ENCODE assay signal across 1 cellular context in genomic region chr2:15421761-15422160, GRCh38.
A peak's percentile ranks its signal among the peaks of the same experiment; 100 is the strongest.
TF ChIP-seq lines count a peak whose summit lies in the region.

No MANE protein-coding gene starts in this region.

TF ChIP-seq in K562, 482 proteins besides CTCF, POLR2A, EP300 and RAD21 (continued from another document):
- TF ChIP-seq, protein P1, sequence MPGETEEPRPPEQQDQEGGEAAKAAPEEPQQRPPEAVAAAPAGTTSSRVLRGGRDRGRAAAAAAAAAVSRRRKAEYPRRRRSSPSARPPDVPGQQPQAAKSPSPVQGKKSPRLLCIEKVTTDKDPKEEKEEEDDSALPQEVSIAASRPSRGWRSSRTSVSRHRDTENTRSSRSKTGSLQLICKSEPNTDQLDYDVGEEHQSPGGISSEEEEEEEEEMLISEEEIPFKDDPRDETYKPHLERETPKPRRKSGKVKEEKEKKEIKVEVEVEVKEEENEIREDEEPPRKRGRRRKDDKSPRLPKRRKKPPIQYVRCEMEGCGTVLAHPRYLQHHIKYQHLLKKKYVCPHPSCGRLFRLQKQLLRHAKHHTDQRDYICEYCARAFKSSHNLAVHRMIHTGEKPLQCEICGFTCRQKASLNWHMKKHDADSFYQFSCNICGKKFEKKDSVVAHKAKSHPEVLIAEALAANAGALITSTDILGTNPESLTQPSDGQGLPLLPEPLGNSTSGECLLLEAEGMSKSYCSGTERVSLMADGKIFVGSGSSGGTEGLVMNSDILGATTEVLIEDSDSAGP (CRISPR knock-in tag; IDR thresholded peaks at IDR 0.05): no peak
- TF ChIP-seq RBFOX2 (IDR thresholded peaks at IDR 0.05; ENCODE audit: low read depth, low read length) (no peak), PHB2 (IDR thresholded peaks at IDR 0.05; ENCODE audit: low read depth) (no peak), CREM (IDR thresholded peaks at IDR 0.05; ENCODE audit: low read depth) (0 out of 2 replicates have a peak, but pooled peaks have one; percentile 8), CBFA2T3 (IDR thresholded peaks at IDR 0.05) (peak; percentile 61), BHLHE40 (IDR thresholded peaks at IDR 0.05; ENCODE audit: low read length) (peak; percentile 56; the same call in 1 of the 2 replicates), EGR1 (conservative IDR thresholded peaks at IDR 0.05) (no peak), GABPB2 (CRISPR knock-in tag; conservative IDR thresholded peaks at IDR 0.05) (no peak), TRIM28 (IDR thresholded peaks at IDR 0.05) (no peak), HDAC8 (tag; IDR thresholded peaks at IDR 0.05) (no peak), CXXC5 (CRISPR knock-in tag; IDR thresholded peaks at IDR 0.05) (no peak), SRSF7 (optimal IDR thresholded peaks at IDR 0.05; ENCODE audit: low read depth, low read length) (no peak), RBM34 (IDR thresholded peaks at IDR 0.05; ENCODE audit: borderline replicate concordance, insufficient read depth, low read length) (no peak), ZFP30 (CRISPR knock-in tag; IDR thresholded peaks at IDR 0.05; ENCODE audit: borderline replicate concordance) (no peak), KHSRP (IDR thresholded peaks at IDR 0.05) (no peak), NR0B1 (IDR thresholded peaks at IDR 0.05; ENCODE audit: partially characterized antibody) (no peak), HDGF (IDR thresholded peaks at IDR 0.05) (no peak), STAT5B (CRISPR knock-in tag; IDR thresholded peaks at IDR 0.05) (no peak), HDAC6 (IDR thresholded peaks at IDR 0.05; ENCODE audit: low read depth, low read length) (no peak), POU5F1 (IDR thresholded peaks at IDR 0.05; ENCODE audit: borderline replicate concordance, low read depth, low read length, partially characterized antibody) (no peak), POLR2AphosphoS5 (IDR thresholded peaks at IDR 0.05; ENCODE audit: control insufficient read depth, insufficient read depth, low read depth, low read length) (peak; percentile 41; the same call in 1 of the 2 replicates), CBX5 (IDR thresholded peaks at IDR 0.05; ENCODE audit: borderline replicate concordance, low read depth) (no peak), JUND (IDR thresholded peaks at IDR 0.05; ENCODE audit: borderline replicate concordance, low read depth, low read length) (no peak), JUND (tag; IDR thresholded peaks at IDR 0.05; ENCODE audit: borderline replicate concordance, low read depth, low read length) (no peak), ZNF174 (CRISPR knock-in tag; IDR thresholded peaks at IDR 0.05) (no peak), ZBTB5 (IDR thresholded peaks at IDR 0.05) (no peak), TAF15 (IDR thresholded peaks at IDR 0.05; ENCODE audit: low read depth, low read length) (no peak), ZBTB17 (CRISPR knock-in tag; IDR thresholded peaks at IDR 0.05) (no peak), NFRKB (IDR thresholded peaks at IDR 0.05; ENCODE audit: low read depth) (no peak), CHD7 (IDR thresholded peaks at IDR 0.05; ENCODE audit: low read depth, low read length) (no peak), CREB1 (IDR thresholded peaks at IDR 0.05) (peak; percentile 22; the same call in 1 of the 2 replicates), CREB1 (CRISPR knock-in tag; IDR thresholded peaks at IDR 0.05) (no peak), ASH1L (IDR thresholded peaks at IDR 0.05; ENCODE audit: borderline replicate concordance, low read depth, partially characterized antibody) (no peak), ZNF764 (CRISPR knock-in tag; IDR thresholded peaks at IDR 0.05; ENCODE audit: low read depth) (no peak), USF2 (CRISPR knock-in tag; IDR thresholded peaks at IDR 0.05) (no peak), MLX (CRISPR knock-in tag; conservative IDR thresholded peaks at IDR 0.05) (no peak), ZNF584 (CRISPR knock-in tag; IDR thresholded peaks at IDR 0.05; ENCODE audit: low read depth) (no peak), DIDO1 (tag; IDR thresholded peaks at IDR 0.05; ENCODE audit: low read depth) (no peak), TAL1 (IDR thresholded peaks at IDR 0.05) (peak; percentile 14; the same call in 1 of the 2 replicates), TEAD4 (IDR thresholded peaks at IDR 0.05; ENCODE audit: low read length) (0 out of 2 replicates have a peak, but pooled peaks have one; percentile 28), TEAD4 (CRISPR knock-in tag; IDR thresholded peaks at IDR 0.05; ENCODE audit: borderline replicate concordance) (no peak), ARID1B (IDR thresholded peaks at IDR 0.05) (peak; percentile 47; the same call in 1 of the 2 replicates), SRSF3 (IDR thresholded peaks at IDR 0.05; ENCODE audit: insufficient read depth, low read length) (no peak), ZNF644 (tag; IDR thresholded peaks at IDR 0.05; ENCODE audit: low read depth) (no peak), ERF (CRISPR knock-in tag; IDR thresholded peaks at IDR 0.05) (no peak), ESRRB (CRISPR knock-in tag; IDR thresholded peaks at IDR 0.05; ENCODE audit: borderline replicate concordance) (no peak)
- TF ChIP-seq, protein P2, sequence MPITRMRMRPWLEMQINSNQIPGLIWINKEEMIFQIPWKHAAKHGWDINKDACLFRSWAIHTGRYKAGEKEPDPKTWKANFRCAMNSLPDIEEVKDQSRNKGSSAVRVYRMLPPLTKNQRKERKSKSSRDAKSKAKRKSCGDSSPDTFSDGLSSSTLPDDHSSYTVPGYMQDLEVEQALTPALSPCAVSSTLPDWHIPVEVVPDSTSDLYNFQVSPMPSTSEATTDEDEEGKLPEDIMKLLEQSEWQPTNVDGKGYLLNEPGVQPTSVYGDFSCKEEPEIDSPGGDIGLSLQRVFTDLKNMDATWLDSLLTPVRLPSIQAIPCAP (CRISPR knock-in tag; IDR thresholded peaks at IDR 0.05; ENCODE audit: borderline replicate concordance): no peak
- TF ChIP-seq, protein P3, sequence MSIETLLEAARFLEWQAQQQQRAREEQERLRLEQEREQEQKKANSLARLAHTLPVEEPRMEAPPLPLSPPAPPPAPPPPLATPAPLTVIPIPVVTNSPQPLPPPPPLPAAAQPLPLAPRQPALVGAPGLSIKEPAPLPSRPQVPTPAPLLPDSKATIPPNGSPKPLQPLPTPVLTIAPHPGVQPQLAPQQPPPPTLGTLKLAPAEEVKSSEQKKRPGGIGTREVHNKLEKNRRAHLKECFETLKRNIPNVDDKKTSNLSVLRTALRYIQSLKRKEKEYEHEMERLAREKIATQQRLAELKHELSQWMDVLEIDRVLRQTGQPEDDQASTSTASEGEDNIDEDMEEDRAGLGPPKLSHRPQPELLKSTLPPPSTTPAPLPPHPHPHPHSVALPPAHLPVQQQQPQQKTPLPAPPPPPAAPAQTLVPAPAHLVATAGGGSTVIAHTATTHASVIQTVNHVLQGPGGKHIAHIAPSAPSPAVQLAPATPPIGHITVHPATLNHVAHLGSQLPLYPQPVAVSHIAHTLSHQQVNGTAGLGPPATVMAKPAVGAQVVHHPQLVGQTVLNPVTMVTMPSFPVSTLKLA (conservative IDR thresholded peaks at IDR 0.05): no peak
